8 cellular contexts compared by ENCODE assay signal in the genomic region with DNA sequence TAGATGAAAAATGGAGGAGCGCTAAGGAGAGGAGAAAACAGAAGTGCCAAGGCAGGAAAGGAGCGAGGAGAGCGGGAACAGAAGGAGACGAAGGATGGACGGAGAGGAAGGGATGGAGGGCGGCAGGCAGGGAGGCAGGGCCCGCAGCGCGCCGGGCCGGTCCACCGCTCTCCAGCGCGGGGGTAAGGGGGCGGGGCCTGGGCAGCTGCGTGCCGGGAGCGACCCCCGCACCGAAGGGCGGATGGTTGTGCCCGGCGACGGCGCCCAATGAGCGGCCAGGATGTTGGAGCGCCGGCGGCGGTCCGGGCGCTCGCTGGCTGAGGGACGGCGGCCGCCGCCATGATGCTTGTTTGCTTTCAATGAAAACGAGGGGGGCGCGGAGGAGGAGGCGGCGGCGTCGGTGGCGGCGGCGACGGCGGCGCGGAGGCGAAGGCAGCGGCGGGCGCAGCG. TPM values are rescaled to one million over a fixed set of nuclear protein-coding genes. Genes with fewer than 3 reads are reported as not detected.
DNase-seq lines count a peak whose midpoint lies in the region; ATAC-seq and TF ChIP-seq lines count a peak whose summit lies in the region.

A gene (plus strand): TSS at position 320 of the 450 bp plus-strand sequence. CDS start 34,898 bp downstream, outside the sequence.

- no peaks in the 10 kb centered on the region for H3K9me2 ChIP-seq in OCI-LY7 (ENCODE audit: insufficient read depth, low read length)

- peak within 1 kb of the TSS; percentile 84 for H3K27ac ChIP-seq in IMR-90 (ENCODE audit: insufficient read depth, low read length)
- H3K27ac ChIP-seq in OCI-LY7 (ENCODE audit: low read depth, low read length, poor library complexity, severe bottlenecking), result peak within 1 kb of the TSS; percentile 66

- no peak for TF ChIP-seq CTCF in IMR-90 (conservative IDR thresholded peaks at IDR 0.05; ENCODE audit: low read depth, low read length)
- no peak for TF ChIP-seq CTCF in OCI-LY7 (conservative IDR thresholded peaks at IDR 0.05; ENCODE audit: low read length)
- no peak for TF ChIP-seq CTCF in epithelial cell of esophagus (IDR thresholded peaks at IDR 0.05; ENCODE audit: insufficient read depth, low read depth, low read length, missing control alignments)

- in situ Hi-C loops in IMR-90 (cut with MboI; ENCODE audit: low sequenced_read_pairs), result no loop called here

- peak within 1 kb of the TSS; percentile 67 to 98 for H4K8ac ChIP-seq in IMR-90 (ENCODE audit: low read depth in 2 of 2, low read length in 2 of 2)

- peaks cover 7% of the 10 kb centered on the region for H3K9me1 ChIP-seq in IMR-90 (ENCODE audit: insufficient read depth, low read length)

- H3K14ac ChIP-seq in IMR-90 (replicated peaks; ENCODE audit: low read depth, low read length), result peak within 1 kb of the TSS; percentile 76

- H4K5ac ChIP-seq in IMR-90 (ENCODE audit: low read depth, low read length), result peak within 1 kb of the TSS; percentile 66; the same call in 1 of the 2 replicates

- peak within 1 kb of the TSS; percentile 21; the same call in 1 of the 2 replicates for H4K91ac ChIP-seq in IMR-90 (ENCODE audit: insufficient read depth, low read depth, low read length)

- H3K56ac ChIP-seq in IMR-90 (ENCODE audit: extremely low read depth, insufficient read depth, low read length), result 0 out of 2 replicates have a peak within 1 kb of the TSS, but pooled peaks have one; percentile 74

- CTCF ChIA-PET in IMR-90 (lab: Yijun Ruan, JAX), result no interaction called here
- CTCF ChIA-PET in OCI-LY7 (lab: Charles Lee; ENCODE audit: unreplicated experiment), result no interaction called here

- H2AFZ ChIP-seq in IMR-90 (replicated peaks; ENCODE audit: low read length, poor library complexity), result peak within 1 kb of the TSS; percentile 97
- H2AFZ ChIP-seq in OCI-LY7 (ENCODE audit: low read length), result peak within 1 kb of the TSS; percentile 76

- dilution Hi-C loops in IMR-90 (cut with HindIII; ENCODE audit: low sequenced_read_pairs, unreplicated experiment), result no loop called here

- H3K27me3 ChIP-seq in IMR-90 (ENCODE audit: control insufficient read depth, insufficient read depth, low read length) (no peaks in the 10 kb centered on the region), mononuclear cell (ENCODE audit: insufficient read depth, low read length) (no peaks in the 10 kb centered on the region)

- WGBS in IMR-90 (ENCODE audit: extremely low coverage in 2 of 2, insufficient read length in 1 of 2), 2 experiments, result 0% methylated on average over 16 of the region's 56 CpGs; no CpG with 5 or more reads in 1 of the 2 experiments

- H3K9me3 ChIP-seq in IMR-90 (ENCODE audit: control insufficient read depth, insufficient read depth, low read length) (no peaks in the 10 kb centered on the region), OCI-LY7 (ENCODE audit: low read length) (peaks cover 4% of the 10 kb centered on the region), mononuclear cell (ENCODE audit: low read depth, low read length) (no peaks in the 10 kb centered on the region)

- H3K4me1 ChIP-seq in IMR-90 (ENCODE audit: control insufficient read depth, insufficient read depth, low read length) (peaks cover 6% of the 10 kb centered on the region), OCI-LY7 (ENCODE audit: insufficient read depth, low read length, poor library complexity, severe bottlenecking) (peaks cover 14% of the 10 kb centered on the region), mononuclear cell (ENCODE audit: insufficient read depth, low read length) (peaks cover 22% of the 10 kb centered on the region)

- TF ChIP-seq RAD21 in IMR-90 (IDR thresholded peaks at IDR 0.05; ENCODE audit: low read length), result no peak

- H3K4ac ChIP-seq in IMR-90 (ENCODE audit: low read depth, low read length), result peak within 1 kb of the TSS; percentile 56

- TF ChIP-seq POLR2A in IMR-90 (IDR thresholded peaks at IDR 0.05; ENCODE audit: low read depth, low read length), result 0 out of 2 replicates have a peak, but pooled peaks have one; percentile 44

- H3K79me2 ChIP-seq in OCI-LY7 (ENCODE audit: insufficient read depth, low read depth, low read length), result peaks cover 39% of the 10 kb centered on the region

- peak within 1 kb of the TSS; percentile 83 for H3K4me2 ChIP-seq in IMR-90 (ENCODE audit: low read depth, low read length)
- peak within 1 kb of the TSS; percentile 86 for H3K4me2 ChIP-seq in OCI-LY7 (ENCODE audit: low read length)

- H4K20me1 ChIP-seq in IMR-90 (ENCODE audit: insufficient read depth, low read length) (peaks cover 23% of the 10 kb centered on the region; the same call in 1 of the 2 replicates), OCI-LY7 (ENCODE audit: insufficient read depth, low read length) (peaks cover 15% of the 10 kb centered on the region; the same call in 1 of the 2 replicates)

- peak within 1 kb of the TSS; percentile 57 for H2BK5ac ChIP-seq in IMR-90 (ENCODE audit: low read depth, low read length, poor library complexity, severe bottlenecking)

- BruUV-seq in IMR-90 (replicated peaks; lab: Mats Ljungman, UMichigan) (no TSS peak), OCI-LY7 (replicated peaks; lab: Mats Ljungman, UMichigan) (no TSS peak)

- no peak within 1 kb of the TSS for H2BK15ac ChIP-seq in IMR-90 (ENCODE audit: low read depth, low read length)

- peaks cover 6% of the 10 kb centered on the region for H3K36me3 ChIP-seq in IMR-90 (ENCODE audit: control insufficient read depth, insufficient read depth, low read length)
- H3K36me3 ChIP-seq in OCI-LY7 (ENCODE audit: insufficient read depth, low read length), result peaks cover 31% of the 10 kb centered on the region

- intact Hi-C loops in IMR-90 (cut with micrococcal nuclease) (loop anchor here (2.0 kb wide), 2 partner anchors 63 to 113 kb away; no protein-coding TSS in a partner anchor), OCI-LY7 (cut with micrococcal nuclease; ENCODE audit: unreplicated experiment) (loop anchor here (10.0 kb wide), 1 partner anchor 669 kb away; a partner anchor contains a TSS)

- DNase-seq in DMS 273 treated with DMSO at 0.1 percent for 48 hours (lab: John Stamatoyannopoulos, UW) (peak; percentile 82), IMR-90 (peak; percentile 93), OCI-LY7 (ENCODE audit: low spot score) (peak; percentile 94), activated T-cell treated with anti-CD3 and anti-CD28 coated beads for 24 hours (ENCODE audit: low read depth) (peak; percentile 91), epithelial cell of esophagus (ENCODE audit: low read depth) (peak; percentile 97)
- DNase-seq in stimulated activated CD8-positive, alpha-beta memory T cell treated with anti-CD3 and anti-CD28 coated beads, Interleukin-2, amount 100 ng/mL, for 48 hours (ENCODE audit: low read depth in 2 of 2), result peak; percentile 89 to 94

- peak within 1 kb of the TSS; percentile 10; the same call in 1 of the 2 replicates for H2BK120ac ChIP-seq in IMR-90 (ENCODE audit: low read depth, low read length)

- no peak within 1 kb of the TSS for H2AK5ac ChIP-seq in IMR-90 (ENCODE audit: low read depth, low read length)

- H3K79me1 ChIP-seq in IMR-90 (ENCODE audit: low read depth in 1 of 2, low read length in 2 of 2), result peaks cover 17 to 32% of the 10 kb centered on the region in 2 experiments; a peak in 3 of 4 replicates

- H3K23ac ChIP-seq in IMR-90 (ENCODE audit: low read depth, low read length), result peak within 1 kb of the TSS; percentile 81; the same call in 1 of the 2 replicates

- peak within 1 kb of the TSS; percentile 74 for H3K9ac ChIP-seq in IMR-90 (ENCODE audit: low read depth, low read length)

- POLR2A ChIA-PET in IMR-90 (lab: Charles Lee; ENCODE audit: unreplicated experiment) (no interaction called here), OCI-LY7 (lab: Charles Lee) (interaction anchor here (0.8 kb wide), 1 partner anchor 959 kb away, joined by 3 read pairs; no protein-coding TSS in a partner anchor)

- H3K18ac ChIP-seq in IMR-90 (ENCODE audit: low read depth, low read length), result peak within 1 kb of the TSS; percentile 26; the same call in 1 of the 2 replicates

- ATAC-seq in GM21529 (IDR thresholded peaks at IDR 0.05; ENCODE audit: unreplicated experiment) (peak; percentile 85), IMR-90 (ENCODE audit: low read depth) (peak; percentile 97)

- peak within 1 kb of the TSS; percentile 90 for H3K4me3 ChIP-seq in IMR-90 (ENCODE audit: insufficient read depth, low read depth, low read length)
- peak within 1 kb of the TSS; percentile 87 for H3K4me3 ChIP-seq in OCI-LY7 (ENCODE audit: low read depth, low read length, poor library complexity, severe bottlenecking)
- H3K4me3 ChIP-seq in epithelial cell of esophagus (ENCODE audit: low read length), result peak within 1 kb of the TSS; percentile 79
- peak within 1 kb of the TSS; percentile 78 for H3K4me3 ChIP-seq in mononuclear cell (ENCODE audit: low read length)

- H2BK20ac ChIP-seq in IMR-90 (ENCODE audit: low read depth, low read length), result no peak within 1 kb of the TSS

- H2AK9ac ChIP-seq in IMR-90 (replicated peaks; ENCODE audit: low read depth, low read length, poor library complexity), result peak within 1 kb of the TSS; percentile 97

TF ChIP-seq in IMR-90, 13 proteins besides CTCF, POLR2A, EP300 and RAD21 (continues in another document):
- TF ChIP-seq MAFK (IDR thresholded peaks at IDR 0.05; ENCODE audit: low read depth, low read length) (no peak), BHLHE40 (IDR thresholded peaks at IDR 0.05; ENCODE audit: low read depth, low read length) (peak; percentile 100), CHD1 (IDR thresholded peaks at IDR 0.05; ENCODE audit: low read depth, low read length) (peak; percentile 100; the same call in 1 of the 2 replicates), MAZ (IDR thresholded peaks at IDR 0.05; ENCODE audit: borderline replicate concordance, low read depth, low read length) (peak; percentile 94), FOS (IDR thresholded peaks at IDR 0.05; ENCODE audit: low read depth, low read length) (0 out of 2 replicates have a peak, but pooled peaks have one; percentile 9)
- TF ChIP-seq, protein P1, sequence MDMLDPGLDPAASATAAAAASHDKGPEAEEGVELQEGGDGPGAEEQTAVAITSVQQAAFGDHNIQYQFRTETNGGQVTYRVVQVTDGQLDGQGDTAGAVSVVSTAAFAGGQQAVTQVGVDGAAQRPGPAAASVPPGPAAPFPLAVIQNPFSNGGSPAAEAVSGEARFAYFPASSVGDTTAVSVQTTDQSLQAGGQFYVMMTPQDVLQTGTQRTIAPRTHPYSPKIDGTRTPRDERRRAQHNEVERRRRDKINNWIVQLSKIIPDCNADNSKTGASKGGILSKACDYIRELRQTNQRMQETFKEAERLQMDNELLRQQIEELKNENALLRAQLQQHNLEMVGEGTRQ (IDR thresholded peaks at IDR 0.05; ENCODE audit: low read depth, low read length), result 0 out of 2 replicates have a peak, but pooled peaks have one; percentile 14

RNA-seq across cellular contexts. Expression of the gene that starts here (rescaled TPM):
- total RNA-seq in IMR-90 (2012; rRNA removed) (10.8 and 14.2 TPM in 2 replicates), OCI-LY7 (2022) (30.1 and 34.0 TPM in 2 replicates), mononuclear cell (8.1 TPM)
- polyA plus RNA-seq in IMR-90 (2012; rRNA removed), result 6.9 and 9.7 TPM in 2 replicates
- polyA plus RNA-seq in IMR-90 (2012; cell fraction: cytosol; rRNA removed), result 1.8 and 6.5 TPM in 2 replicates
- 10.6 and 12.1 TPM in 2 replicates for polyA plus RNA-seq in IMR-90 (2012; cell fraction: nucleus; rRNA removed; ENCODE audit: low replicate concordance)
- 9.4 and 9.8 TPM in 2 replicates for total RNA-seq in OCI-LY7 (2014; rRNA removed; shearing (Covaris generic))

Comparison
In these comparisons a context has a peak if more than half of its experiments do, and no peak if none do; other contexts are left out.
1. Peak in every context shown above with its lines: DNase-seq, ATAC-seq, H3K4me3 ChIP-seq and H3K27ac ChIP-seq.